1 cellular context compared by ENCODE assay signal in the genomic region with DNA sequence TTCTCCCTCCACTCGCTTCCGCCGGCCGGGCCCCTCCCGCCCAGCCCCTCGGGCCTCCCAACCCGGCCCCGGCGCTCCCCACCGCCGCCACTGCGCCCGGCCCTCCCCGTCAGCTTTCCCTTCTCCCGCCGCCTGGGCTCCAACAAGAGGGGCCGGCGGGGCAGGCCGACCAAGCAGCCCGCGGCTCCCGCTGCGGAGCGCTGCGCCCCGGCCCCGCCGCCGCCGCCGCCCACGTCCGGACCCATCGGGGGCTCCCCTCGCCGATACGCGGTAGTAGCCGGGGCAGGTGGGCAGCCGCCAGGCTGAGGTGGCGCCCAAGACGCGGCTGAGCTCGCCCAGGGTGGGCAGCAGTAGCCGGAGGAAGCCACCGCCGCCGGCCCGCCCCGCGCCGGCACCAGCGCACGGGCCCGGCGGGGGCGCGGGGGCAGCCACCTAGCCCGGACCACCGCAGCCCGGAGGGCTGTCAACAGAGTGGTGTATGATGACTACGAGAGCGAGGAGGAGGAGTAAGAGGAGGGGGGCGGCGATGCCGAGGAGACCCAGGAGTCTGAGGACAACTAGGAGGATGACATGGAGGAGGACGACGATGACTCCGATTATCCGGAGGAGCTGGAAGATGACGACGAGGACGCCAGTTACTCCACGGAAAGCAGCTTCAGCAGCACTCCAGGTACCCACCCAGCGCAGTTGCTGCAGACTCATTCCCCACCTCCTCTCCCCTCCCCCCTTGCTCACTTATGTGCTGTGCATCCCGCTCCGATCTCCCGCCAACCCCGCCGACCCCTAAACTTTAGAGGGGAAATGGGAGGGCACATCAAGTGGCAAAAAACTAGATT.
TF ChIP-seq lines count a peak whose summit lies in the region.

No MANE protein-coding gene starts in this region.

TF ChIP-seq in GM12878, 131 proteins besides CTCF, POLR2A, EP300 and RAD21 (continues in another document):
- TF ChIP-seq BHLHE40 (IDR thresholded peaks at IDR 0.05; ENCODE audit: borderline replicate concordance in 1 of 2, low read depth in 2 of 2, low read length in 1 of 2) (peak in 1 of 2 experiments; percentile 24; a peak in 2 of 4 replicates), ZNF622 (IDR thresholded peaks at IDR 0.05) (no peak), GATAD2B (conservative IDR thresholded peaks at IDR 0.05; ENCODE audit: low read depth) (peak; percentile 63), TCF3 (IDR thresholded peaks at IDR 0.05; ENCODE audit: borderline replicate concordance, insufficient read depth, low read depth, low read length) (no peak), ATF2 (IDR thresholded peaks at IDR 0.05; ENCODE audit: low read length) (no peak), MLLT1 (IDR thresholded peaks at IDR 0.05) (no peak), USF1 (IDR thresholded peaks at IDR 0.05; ENCODE audit: borderline replicate concordance, extremely low read length, insufficient read depth, low read depth, low read length) (no peak), DPF2 (IDR thresholded peaks at IDR 0.05) (peak; percentile 38; the same call in 1 of the 2 replicates), MTA2 (IDR thresholded peaks at IDR 0.05; ENCODE audit: low read depth) (peak; percentile 14; the same call in 1 of the 2 replicates), ZSCAN29 (IDR thresholded peaks at IDR 0.05) (0 out of 2 replicates have a peak, but pooled peaks have one; percentile 18), SMARCA5 (IDR thresholded peaks at IDR 0.05) (peak; percentile 15; the same call in 1 of the 2 replicates), HCFC1 (IDR thresholded peaks at IDR 0.05; ENCODE audit: low read length) (no peak), NKRF (conservative IDR thresholded peaks at IDR 0.05) (peak; percentile 72), KDM1A (IDR thresholded peaks at IDR 0.05; ENCODE audit: borderline replicate concordance) (no peak), NR2F1 (conservative IDR thresholded peaks at IDR 0.05) (peak; percentile 51), MEF2B (IDR thresholded peaks at IDR 0.05; ENCODE audit: partially characterized antibody, poor library complexity, severe bottlenecking) (no peak), LARP7 (IDR thresholded peaks at IDR 0.05) (peak; percentile 82), TAF1 (IDR thresholded peaks at IDR 0.05; ENCODE audit: borderline replicate concordance, low read depth, low read length) (no peak), JUND (IDR thresholded peaks at IDR 0.05; ENCODE audit: low read depth, low read length) (no peak), MTA3 (IDR thresholded peaks at IDR 0.05; ENCODE audit: borderline replicate concordance, low read length) (no peak), TCF7 (IDR thresholded peaks at IDR 0.05; ENCODE audit: borderline replicate concordance) (no peak), BACH1 (IDR thresholded peaks at IDR 0.05; ENCODE audit: borderline replicate concordance) (0 out of 2 replicates have a peak, but pooled peaks have one; percentile 42), ZNF217 (IDR thresholded peaks at IDR 0.05) (peak; percentile 23; the same call in 1 of the 2 replicates), NFYA (IDR thresholded peaks at IDR 0.05; ENCODE audit: borderline replicate concordance, low read depth, low read length) (no peak), NFIC (IDR thresholded peaks at IDR 0.05; ENCODE audit: low read depth, low read length) (no peak), USF2 (IDR thresholded peaks at IDR 0.05; ENCODE audit: borderline replicate concordance, low read depth, low read length) (no peak), IKZF1 (conservative IDR thresholded peaks at IDR 0.05) (peak; percentile 7; the same call in 1 of the 2 replicates), WRNIP1 (IDR thresholded peaks at IDR 0.05; ENCODE audit: borderline replicate concordance, low read depth, low read length) (no peak), ASH2L (IDR thresholded peaks at IDR 0.05; ENCODE audit: borderline replicate concordance, low read depth) (peak; percentile 48; the same call in 1 of the 2 replicates), ETV6 (conservative IDR thresholded peaks at IDR 0.05 in 1 of 2, IDR thresholded peaks at IDR 0.05 in 1 of 2; ENCODE audit: borderline replicate concordance in 1 of 2, low read depth in 1 of 2) (no peak), E2F8 (IDR thresholded peaks at IDR 0.05; ENCODE audit: low read depth, partially characterized antibody) (no peak), BCLAF1 (IDR thresholded peaks at IDR 0.05) (no peak), PAX5 (IDR thresholded peaks at IDR 0.05; ENCODE audit: borderline replicate concordance, low read depth, low read length) (no peak), ELK1 (IDR thresholded peaks at IDR 0.05; ENCODE audit: low read depth, low read length) (no peak), ZNF24 (IDR thresholded peaks at IDR 0.05) (0 out of 2 replicates have a peak, but pooled peaks have one; percentile 7), CHD4 (IDR thresholded peaks at IDR 0.05) (no peak)
- TF ChIP-seq, protein P1, sequence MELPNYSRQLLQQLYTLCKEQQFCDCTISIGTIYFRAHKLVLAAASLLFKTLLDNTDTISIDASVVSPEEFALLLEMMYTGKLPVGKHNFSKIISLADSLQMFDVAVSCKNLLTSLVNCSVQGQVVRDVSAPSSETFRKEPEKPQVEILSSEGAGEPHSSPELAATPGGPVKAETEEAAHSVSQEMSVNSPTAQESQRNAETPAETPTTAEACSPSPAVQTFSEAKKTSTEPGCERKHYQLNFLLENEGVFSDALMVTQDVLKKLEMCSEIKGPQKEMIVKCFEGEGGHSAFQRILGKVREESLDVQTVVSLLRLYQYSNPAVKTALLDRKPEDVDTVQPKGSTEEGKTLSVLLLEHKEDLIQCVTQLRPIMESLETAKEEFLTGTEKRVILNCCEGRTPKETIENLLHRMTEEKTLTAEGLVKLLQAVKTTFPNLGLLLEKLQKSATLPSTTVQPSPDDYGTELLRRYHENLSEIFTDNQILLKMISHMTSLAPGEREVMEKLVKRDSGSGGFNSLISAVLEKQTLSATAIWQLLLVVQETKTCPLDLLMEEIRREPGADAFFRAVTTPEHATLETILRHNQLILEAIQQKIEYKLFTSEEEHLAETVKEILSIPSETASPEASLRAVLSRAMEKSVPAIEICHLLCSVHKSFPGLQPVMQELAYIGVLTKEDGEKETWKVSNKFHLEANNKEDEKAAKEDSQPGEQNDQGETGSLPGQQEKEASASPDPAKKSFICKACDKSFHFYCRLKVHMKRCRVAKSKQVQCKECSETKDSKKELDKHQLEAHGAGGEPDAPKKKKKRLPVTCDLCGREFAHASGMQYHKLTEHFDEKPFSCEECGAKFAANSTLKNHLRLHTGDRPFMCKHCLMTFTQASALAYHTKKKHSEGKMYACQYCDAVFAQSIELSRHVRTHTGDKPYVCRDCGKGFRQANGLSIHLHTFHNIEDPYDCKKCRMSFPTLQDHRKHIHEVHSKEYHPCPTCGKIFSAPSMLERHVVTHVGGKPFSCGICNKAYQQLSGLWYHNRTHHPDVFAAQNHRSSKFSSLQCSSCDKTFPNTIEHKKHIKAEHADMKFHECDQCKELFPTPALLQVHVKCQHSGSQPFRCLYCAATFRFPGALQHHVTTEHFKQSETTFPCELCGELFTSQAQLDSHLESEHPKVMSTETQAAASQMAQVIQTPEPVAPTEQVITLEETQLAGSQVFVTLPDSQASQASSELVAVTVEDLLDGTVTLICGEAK (IDR thresholded peaks at IDR 0.05; ENCODE audit: borderline replicate concordance): no peak
